17 cellular contexts compared by ENCODE assay signal in genomic region chr19:58108546-58108817, GRCh38. TPM values are rescaled to one million over a fixed set of nuclear protein-coding genes. Genes with fewer than 3 reads are reported as not detected.
DNase-seq lines count a peak whose midpoint lies in the region; ATAC-seq, FAIRE-seq and TF ChIP-seq lines count a peak whose summit lies in the region.
"Had no signal": no experiment of that assay in that cellular context is flagged by ENCODE, and none has a peak within 500 bp of the region (broad histone marks: within the 10 kb centered on the region; RNA-seq: fewer than 3 reads in every experiment).

No MANE protein-coding gene starts in this region.

- H3K36me3 Mint-ChIP-seq in astrocyte (ENCODE audit: low read depth, unreplicated experiment) (peaks cover 3% of the 10 kb centered on the region), endodermal cell (ENCODE audit: low read depth) (peaks cover under 1% of the 10 kb centered on the region)

- TF ChIP-seq CTCF in HCT116 (IDR thresholded peaks at IDR 0.05 in 2 of 3, conservative IDR thresholded peaks at IDR 0.05 in 1 of 3; ENCODE audit: borderline replicate concordance in 1 of 3, insufficient read depth in 1 of 3, low read depth in 2 of 3, low read length in 2 of 3) (no peak), astrocyte (IDR thresholded peaks at IDR 0.05; ENCODE audit: insufficient read depth, low read depth, low read length) (no peak), endodermal cell (conservative IDR thresholded peaks at IDR 0.05) (no peak), left ventricle myocardium inferior (IDR thresholded peaks at IDR 0.05; ENCODE audit: borderline replicate concordance) (no peak)

- POLR2A ChIA-PET in HCT116 (lab: Charles Lee): no interaction called here

- peak; percentile 60 for FAIRE-seq in astrocyte (lab: Jason Lieb, UNC)
- FAIRE-seq: G401.6, GM12892 had no signal

- H3K27ac Mint-ChIP-seq in astrocyte (ENCODE audit: unreplicated experiment) (no peak overlapping the region), endodermal cell (no peak overlapping the region)
- H3K27ac Mint-ChIP-seq: H9 had no signal

- RAD21 ChIA-PET in HCT116 (lab: Charles Lee; ENCODE audit: low non-redundant PET in 1 of 2, low total read pairs in 2 of 2, uncharacterized antibody in 2 of 2, unreplicated experiment in 2 of 2): no interaction called here

- H3K4me1 ChIP-seq in HCT116 (ENCODE audit: control insufficient read depth in 1 of 2, insufficient read depth in 2 of 2, low read length in 2 of 2) (no peaks in the 10 kb centered on the region), astrocyte (ENCODE audit: insufficient read depth, low read length) (no peaks in the 10 kb centered on the region), endodermal cell (ENCODE audit: control insufficient read depth, insufficient read depth, low read length) (no peaks in the 10 kb centered on the region), left ventricle myocardium inferior (no peaks in the 10 kb centered on the region)
- H3K4me1 ChIP-seq: Caco-2 had no signal

- TF ChIP-seq POLR2A in HCT116 (IDR thresholded peaks at IDR 0.05; ENCODE audit: borderline replicate concordance, extremely low read depth, insufficient read depth, insufficient read length): no peak

- H3K27me3 Mint-ChIP-seq in astrocyte (ENCODE audit: low read depth, unreplicated experiment) (no peaks in the 10 kb centered on the region), endodermal cell (ENCODE audit: insufficient read depth) (peaks cover 3% of the 10 kb centered on the region)

- WGBS in endodermal cell (ENCODE audit: insufficient coverage in 1 of 2, insufficient read length in 1 of 2), 2 experiments: 62 to 66% methylated on average over 3 of the region's 3 CpGs

- H3K4me3 Mint-ChIP-seq in astrocyte (ENCODE audit: unreplicated experiment): no peak overlapping the region
- H3K4me3 Mint-ChIP-seq in endodermal cell: no peak overlapping the region
- H3K4me3 Mint-ChIP-seq: CD4-positive, alpha-beta memory T cell; H9 had no signal

- H3K4me1 Mint-ChIP-seq in astrocyte (ENCODE audit: low read depth, unreplicated experiment): no peaks in the 10 kb centered on the region
- no peaks in the 10 kb centered on the region for H3K4me1 Mint-ChIP-seq in endodermal cell
- H3K4me1 Mint-ChIP-seq: CD4-positive, alpha-beta memory T cell; H9 had no signal

- H3K9me3 ChIP-seq in HCT116 (ENCODE audit: control insufficient read depth in 1 of 2, insufficient read depth in 1 of 2, low read depth in 1 of 2, low read length in 2 of 2) (peaks cover 22 to 33% of the 10 kb centered on the region in 2 experiments; a peak in 3 of 4 replicates), astrocyte (ENCODE audit: insufficient read depth, low read depth, low read length) (peaks cover 41% of the 10 kb centered on the region), endodermal cell (ENCODE audit: control insufficient read depth, low read length) (peaks cover 62% of the 10 kb centered on the region), left ventricle myocardium inferior (replicated peaks) (peaks cover 98% of the 10 kb centered on the region)

- CTCF ChIA-PET in HCT116 (lab: Charles Lee): no interaction called here

- BruUV-seq in HCT116 (replicated peaks; lab: Mats Ljungman, UMichigan): no TSS peak

- H3K79me2 ChIP-seq in HCT116 (ENCODE audit: insufficient read depth, low read length) (no peaks in the 10 kb centered on the region), astrocyte (ENCODE audit: insufficient read depth, low read length) (no peaks in the 10 kb centered on the region)

- H3K9me3 Mint-ChIP-seq in astrocyte (ENCODE audit: unreplicated experiment) (peaks cover 64% of the 10 kb centered on the region), endodermal cell (peaks cover 91% of the 10 kb centered on the region)

- H2AFZ ChIP-seq in HCT116 (ENCODE audit: low read depth, low read length, poor library complexity, severe bottlenecking) (no peak overlapping the region), astrocyte (ENCODE audit: low read depth, low read length) (no peak overlapping the region)
- H2AFZ ChIP-seq: GM23248 had no signal

- intact Hi-C loops in HCT116 (cut with micrococcal nuclease) (no loop called here), left ventricle myocardium inferior (cut with micrococcal nuclease) (no loop called here)

- DNase-seq in HCT116 (ENCODE audit: low read depth, low spot score): no peak
- no peak for DNase-seq in astrocyte (ENCODE audit: low read depth)
- no peak for DNase-seq in endodermal cell
- no peak for DNase-seq in anterior cingulate cortex (lab: John Stamatoyannopoulos, UW)
- no peak for DNase-seq in left ventricle myocardium inferior
- DNase-seq: 8988T; C1 segment of cervical spinal cord; Caco-2; CD4-positive, alpha-beta memory T cell; DMS153; DND-41; GM23248; H9 had no signal

- no peaks in the 10 kb centered on the region for H4K20me1 ChIP-seq in HCT116 (ENCODE audit: insufficient read depth)
- no peaks in the 10 kb centered on the region for H4K20me1 ChIP-seq in astrocyte (ENCODE audit: insufficient read depth, low read length)

- H3K4me2 ChIP-seq in HCT116 (ENCODE audit: low read length) (no peak overlapping the region), astrocyte (ENCODE audit: low read length) (no peak overlapping the region)

- H3K9me2 ChIP-seq in HCT116 (ENCODE audit: insufficient read depth): no peaks in the 10 kb centered on the region

- no peaks in the 10 kb centered on the region for H3K36me3 ChIP-seq in HCT116 (ENCODE audit: control insufficient read depth in 1 of 2, insufficient read depth in 2 of 2, low read length in 2 of 2)
- H3K36me3 ChIP-seq in astrocyte (ENCODE audit: insufficient read depth, low read length): no peaks in the 10 kb centered on the region
- no peaks in the 10 kb centered on the region for H3K36me3 ChIP-seq in endodermal cell (ENCODE audit: control insufficient read depth, insufficient read depth, low read length)
- H3K36me3 ChIP-seq in left ventricle myocardium inferior: peaks cover 10% of the 10 kb centered on the region

- H3K4me3 ChIP-seq in HCT116 (replicated peaks in 1 of 2; ENCODE audit: low read depth in 1 of 2, low read length in 2 of 2) (no peak overlapping the region), astrocyte (ENCODE audit: insufficient read depth, low read depth, low read length) (no peak overlapping the region), endodermal cell (ENCODE audit: low read length) (peak overlapping the region; percentile 18), left ventricle myocardium inferior (no peak overlapping the region)
- H3K4me3 ChIP-seq: GM23248 had no signal

- ATAC-seq in HCT116: no peak
- ATAC-seq in GM21825 (IDR thresholded peaks at IDR 0.05; ENCODE audit: unreplicated experiment): no peak

- H3K9ac ChIP-seq in HCT116 (ENCODE audit: low read length): no peak overlapping the region
- no peak overlapping the region for H3K9ac ChIP-seq in astrocyte (ENCODE audit: low read length)
- no peak overlapping the region for H3K9ac ChIP-seq in endodermal cell (ENCODE audit: extremely low read depth, low read length, poor library complexity, severe bottlenecking)
- H3K9ac ChIP-seq: GM23248 had no signal

- H3K27ac ChIP-seq in HCT116 (ENCODE audit: low read depth, low read length): no peak overlapping the region
- no peak overlapping the region for H3K27ac ChIP-seq in astrocyte (ENCODE audit: low read depth, low read length)
- no peak overlapping the region for H3K27ac ChIP-seq in endodermal cell (ENCODE audit: low read depth, low read length)
- H3K27ac ChIP-seq in left ventricle myocardium inferior (replicated peaks): no peak overlapping the region
- H3K27ac ChIP-seq: GM23248 had no signal

- H3K27me3 ChIP-seq in HCT116 (ENCODE audit: insufficient read depth, low read length) (no peaks in the 10 kb centered on the region), astrocyte (ENCODE audit: insufficient read depth, low read length) (no peaks in the 10 kb centered on the region), endodermal cell (ENCODE audit: control insufficient read depth, insufficient read depth, low read length, poor library complexity, severe bottlenecking) (no peaks in the 10 kb centered on the region), left ventricle myocardium inferior (ENCODE audit: low read depth) (no peaks in the 10 kb centered on the region)

- TF ChIP-seq RAD21 in HCT116 (IDR thresholded peaks at IDR 0.05; ENCODE audit: low read depth): no peak

TF ChIP-seq in HCT116, 20 proteins besides CTCF, POLR2A, EP300 and RAD21:
- peak; percentile 61 for TF ChIP-seq ZNF274 (IDR thresholded peaks at IDR 0.05; ENCODE audit: low read depth, low read length)
- TF ChIP-seq EGR1 (IDR thresholded peaks at IDR 0.05; ENCODE audit: low read depth): no peak

RNA-seq across cellular contexts. Expression of gene ZSCAN18, which starts 10.5 kb away (rescaled TPM):
- total RNA-seq in HCT116 (2021; ENCODE audit: unreplicated experiment) (0.12 TPM), astrocyte (28.6 and 31.8 TPM in 2 replicates), endodermal cell (100 to 1,000 TPM in 1 of 2 donors, 10 to 100 TPM in 1; 68.2 to 112 TPM), left ventricle myocardium inferior (76.1 TPM)
- not detected in 2 replicates for polyA plus RNA-seq in HCT116 (2012)
- polyA plus RNA-seq in endodermal cell (2013, experiment 1 of 2): 94.4 TPM
- 74.3 TPM for polyA plus RNA-seq in endodermal cell (2013, experiment 2 of 2)
- total RNA-seq: Caco-2 had no signal

RNA-seq across cellular contexts. Expression of gene ZNF329, which starts 42.1 kb away (rescaled TPM):
- total RNA-seq in HCT116 (2021; ENCODE audit: unreplicated experiment): 1.7 TPM
- 1.4 and 1.7 TPM in 2 replicates for polyA plus RNA-seq in HCT116 (2012)
- 10.8 and 11.1 TPM in 2 replicates for total RNA-seq in astrocyte
- 10 to 100 TPM; 16.7 to 24.7 TPM for total RNA-seq in endodermal cell
- polyA plus RNA-seq in endodermal cell (2013, experiment 1 of 2): 11.6 TPM
- polyA plus RNA-seq in endodermal cell (2013, experiment 2 of 2): 11.4 TPM
- total RNA-seq in left ventricle myocardium inferior: 7.8 TPM

RNA-seq across cellular contexts. Expression of gene ZNF135, which starts 49.4 kb away (rescaled TPM):
- total RNA-seq in HCT116 (2021; ENCODE audit: unreplicated experiment) (not detected), astrocyte (1.5 and 1.7 TPM in 2 replicates), endodermal cell (10 to 100 TPM in 1 of 2 donors, 1 to 10 TPM in 1; 9.3 to 12.0 TPM), left ventricle myocardium inferior (3.8 TPM)
- not detected in 2 replicates for polyA plus RNA-seq in HCT116 (2012)
- polyA plus RNA-seq in endodermal cell (2013, experiment 1 of 2): 3.7 TPM
- 2.8 TPM for polyA plus RNA-seq in endodermal cell (2013, experiment 2 of 2)
- total RNA-seq: Caco-2, H4 had no signal

Comparison
In these comparisons a context has a peak if more than half of its experiments do, and no peak if none do; other contexts are left out.
1. RNA of gene ZSCAN18, which starts 10.5 kb away (total RNA-seq): 68.2 to 112 TPM in endodermal cell, 76.1 TPM in left ventricle myocardium inferior (single experiment) and 28.6 to 31.8 TPM in astrocyte; 0.12 TPM in HCT116 (single experiment); every median in the first group is over 10 times any median in the second.